ENCODE assay signal across 10 cellular contexts in genomic region chr2:44943031-44943692, GRCh38. TPM values are rescaled to one million over a fixed set of nuclear protein-coding genes. Genes with fewer than 3 reads are reported as not detected.
A peak's percentile ranks its signal among the peaks of the same experiment; 100 is the strongest.
DNase-seq lines count a peak whose midpoint lies in the region; ATAC-seq lines count a peak whose summit lies in the region.
"Had no signal": no experiment of that assay in that cellular context is flagged by ENCODE, and none has a peak within 500 bp of the region (broad histone marks: within the 10 kb centered on the region; RNA-seq: fewer than 3 reads in every experiment).

No MANE protein-coding gene starts in this region.

- peak overlapping the region; percentile 9 for H3K27ac Mint-ChIP-seq in T-helper 17 cell
- H3K27ac Mint-ChIP-seq in stimulated activated naive B cell treated with anti-CD40 and anti-IgM and Interleukin-4, amounts not matched to agents 10 μg/mL and 1 μg/mL and 100 μg/mL, for 72 hours: peak overlapping the region; percentile 48

- no peak overlapping the region for H3K27ac ChIP-seq in iPS-18a (ENCODE audit: low read length)
- H3K27ac ChIP-seq: epithelial cell of prostate had no signal

- peaks cover 40% of the 10 kb centered on the region for H3K4me1 ChIP-seq in iPS-18a (ENCODE audit: control insufficient read depth, low read depth, low read length)

- H3K27me3 ChIP-seq in iPS-18a (ENCODE audit: control insufficient read depth, insufficient read depth, low read length): peaks cover 100% of the 10 kb centered on the region

- H3K27me3 Mint-ChIP-seq in activated T-cell treated with anti-CD3 and anti-CD28 coated beads, Interleukin-2, amount 50 U/mL, for 4 hours (ENCODE audit: low read depth): peaks cover 78% of the 10 kb centered on the region
- H3K27me3 Mint-ChIP-seq in T-helper 17 cell: peaks cover 79% of the 10 kb centered on the region
- H3K27me3 Mint-ChIP-seq in stimulated activated naive B cell treated with anti-CD40 and anti-IgM and Interleukin-4, amounts not matched to agents 10 μg/mL and 1 μg/mL and 100 μg/mL, for 72 hours: peaks cover 84 to 95% of the 10 kb centered on the region in 2 donors

- no peaks in the 10 kb centered on the region for H3K9me3 ChIP-seq in T-helper 17 cell (ENCODE audit: control insufficient read depth, low read length, poor library complexity, severe bottlenecking)
- H3K9me3 ChIP-seq in iPS-18a (ENCODE audit: control insufficient read depth, low read depth, low read length): no peaks in the 10 kb centered on the region

- peaks cover 42% of the 10 kb centered on the region for H3K4me1 Mint-ChIP-seq in activated T-cell treated with anti-CD3 and anti-CD28 coated beads, Interleukin-2, amount 50 U/mL, for 4 hours (ENCODE audit: low read depth)
- peaks cover 31% of the 10 kb centered on the region for H3K4me1 Mint-ChIP-seq in T-helper 17 cell
- H3K4me1 Mint-ChIP-seq in stimulated activated naive B cell treated with anti-CD40 and anti-IgM and Interleukin-4, amounts not matched to agents 10 μg/mL and 1 μg/mL and 100 μg/mL, for 72 hours: peaks cover 38 to 70% of the 10 kb centered on the region in 2 donors

- peak overlapping the region; percentile 31 for H3K4me3 ChIP-seq in iPS-18a (ENCODE audit: low read length)

- H3K4me3 Mint-ChIP-seq in activated T-cell treated with anti-CD3 and anti-CD28 coated beads, Interleukin-2, amount 50 U/mL, for 4 hours: peak overlapping the region; percentile 7
- peak overlapping the region; percentile 80 for H3K4me3 Mint-ChIP-seq in T-helper 17 cell
- H3K4me3 Mint-ChIP-seq in stimulated activated naive B cell treated with anti-CD40 and anti-IgM and Interleukin-4, amounts not matched to agents 10 μg/mL and 1 μg/mL and 100 μg/mL, for 72 hours: peak overlapping the region; percentile 79 to 82

- no peaks in the 10 kb centered on the region for H3K9me3 Mint-ChIP-seq in activated T-cell treated with anti-CD3 and anti-CD28 coated beads, Interleukin-2, amount 50 U/mL, for 4 hours
- H3K9me3 Mint-ChIP-seq in stimulated activated naive B cell treated with anti-CD40 and anti-IgM and Interleukin-4, amounts not matched to agents 10 μg/mL and 1 μg/mL and 100 μg/mL, for 72 hours: no peaks in the 10 kb centered on the region

- no peaks in the 10 kb centered on the region for H3K36me3 ChIP-seq in iPS-18a (ENCODE audit: control insufficient read depth, low read depth, low read length)

- H3K36me3 Mint-ChIP-seq in activated T-cell treated with anti-CD3 and anti-CD28 coated beads, Interleukin-2, amount 50 U/mL, for 4 hours (ENCODE audit: insufficient read depth): no peaks in the 10 kb centered on the region
- H3K36me3 Mint-ChIP-seq in T-helper 17 cell (ENCODE audit: low read depth): peaks cover 11% of the 10 kb centered on the region
- peaks cover 0 to 2% of the 10 kb centered on the region in 2 donors for H3K36me3 Mint-ChIP-seq in stimulated activated naive B cell treated with anti-CD40 and anti-IgM and Interleukin-4, amounts not matched to agents 10 μg/mL and 1 μg/mL and 100 μg/mL, for 72 hours

- no peak for DNase-seq in activated T-cell treated with anti-CD3 and anti-CD28 coated beads, Interleukin-2, amount 50 U/mL, for 4 hours
- DNase-seq in activated T-cell treated with anti-CD3 and anti-CD28 coated beads for 4 hours: no peak
- DNase-seq in T-helper 17 cell: no peak
- DNase-seq in stimulated activated naive B cell treated with anti-CD40 and anti-IgM and Interleukin-4, amounts not matched to agents 10 μg/mL and 1 μg/mL and 100 μg/mL, for 72 hours: no peak
- DNase-seq in stimulated activated CD8-positive, alpha-beta memory T cell treated with anti-CD3 and anti-CD28 coated beads, Interleukin-4, amount 100 ng/mL, for 48 hours: no peak
- no peak for DNase-seq in iPS-NIHi7 (ENCODE audit: extremely low spot score)

- ATAC-seq in activated T-cell treated with anti-CD3 and anti-CD28 coated beads, Interleukin-2, amount 50 U/mL, for 4 hours: no peak
- ATAC-seq in T-helper 17 cell (no peak), HG03378 (IDR thresholded peaks at IDR 0.05; ENCODE audit: unreplicated experiment) (no peak)
- no peak for ATAC-seq in stimulated activated naive B cell treated with anti-CD40 and anti-IgM and Interleukin-4, amounts not matched to agents 10 μg/mL and 1 μg/mL and 100 μg/mL, for 72 hours (replicated peaks)

- H3K9ac ChIP-seq in iPS-18a (ENCODE audit: low read length): no peak overlapping the region

RNA-seq across cellular contexts. Expression of gene SIX3, which starts 1.7 kb away (rescaled TPM):
- under 1 TPM in 1 of 3 donors, not detected in 2; 0.11 TPM for total RNA-seq in activated T-cell treated with anti-CD3 and anti-CD28 coated beads, Interleukin-2, amount 50 U/mL, for 4 hours
- not detected for total RNA-seq in T-helper 17 cell
- total RNA-seq: kidney epithelial cell had no signal

Comparison
In these comparisons a context has a peak if more than half of its experiments do, and no peak if none do; other contexts are left out.
1. H3K4me3 Mint-ChIP-seq: peak in every context shown above with its lines; median percentile 80 in stimulated activated naive B cell treated with anti-CD40 and anti-IgM and Interleukin-4, amounts not matched to agents 10 μg/mL and 1 μg/mL and 100 μg/mL, for 72 hours; 80 in T-helper 17 cell; 7 in activated T-cell treated with anti-CD3 and anti-CD28 coated beads, Interleukin-2, amount 50 U/mL, for 4 hours.